In genomic region chr18:57372444-57372843, GRCh38 we compare ENCODE assay signal across 1 cellular context.
TF ChIP-seq lines count a peak whose summit lies in the region.

No MANE protein-coding gene starts in this region.

TF ChIP-seq in K562, 482 proteins besides CTCF, POLR2A, EP300 and RAD21:
- TF ChIP-seq, protein P1, sequence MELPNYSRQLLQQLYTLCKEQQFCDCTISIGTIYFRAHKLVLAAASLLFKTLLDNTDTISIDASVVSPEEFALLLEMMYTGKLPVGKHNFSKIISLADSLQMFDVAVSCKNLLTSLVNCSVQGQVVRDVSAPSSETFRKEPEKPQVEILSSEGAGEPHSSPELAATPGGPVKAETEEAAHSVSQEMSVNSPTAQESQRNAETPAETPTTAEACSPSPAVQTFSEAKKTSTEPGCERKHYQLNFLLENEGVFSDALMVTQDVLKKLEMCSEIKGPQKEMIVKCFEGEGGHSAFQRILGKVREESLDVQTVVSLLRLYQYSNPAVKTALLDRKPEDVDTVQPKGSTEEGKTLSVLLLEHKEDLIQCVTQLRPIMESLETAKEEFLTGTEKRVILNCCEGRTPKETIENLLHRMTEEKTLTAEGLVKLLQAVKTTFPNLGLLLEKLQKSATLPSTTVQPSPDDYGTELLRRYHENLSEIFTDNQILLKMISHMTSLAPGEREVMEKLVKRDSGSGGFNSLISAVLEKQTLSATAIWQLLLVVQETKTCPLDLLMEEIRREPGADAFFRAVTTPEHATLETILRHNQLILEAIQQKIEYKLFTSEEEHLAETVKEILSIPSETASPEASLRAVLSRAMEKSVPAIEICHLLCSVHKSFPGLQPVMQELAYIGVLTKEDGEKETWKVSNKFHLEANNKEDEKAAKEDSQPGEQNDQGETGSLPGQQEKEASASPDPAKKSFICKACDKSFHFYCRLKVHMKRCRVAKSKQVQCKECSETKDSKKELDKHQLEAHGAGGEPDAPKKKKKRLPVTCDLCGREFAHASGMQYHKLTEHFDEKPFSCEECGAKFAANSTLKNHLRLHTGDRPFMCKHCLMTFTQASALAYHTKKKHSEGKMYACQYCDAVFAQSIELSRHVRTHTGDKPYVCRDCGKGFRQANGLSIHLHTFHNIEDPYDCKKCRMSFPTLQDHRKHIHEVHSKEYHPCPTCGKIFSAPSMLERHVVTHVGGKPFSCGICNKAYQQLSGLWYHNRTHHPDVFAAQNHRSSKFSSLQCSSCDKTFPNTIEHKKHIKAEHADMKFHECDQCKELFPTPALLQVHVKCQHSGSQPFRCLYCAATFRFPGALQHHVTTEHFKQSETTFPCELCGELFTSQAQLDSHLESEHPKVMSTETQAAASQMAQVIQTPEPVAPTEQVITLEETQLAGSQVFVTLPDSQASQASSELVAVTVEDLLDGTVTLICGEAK (IDR thresholded peaks at IDR 0.05): peak; percentile 94
- TF ChIP-seq, protein P1 (CRISPR knock-in tag; IDR thresholded peaks at IDR 0.05): peak; percentile 56; the same call in 1 of the 2 replicates
- TF ChIP-seq ETV6 (IDR thresholded peaks at IDR 0.05; ENCODE audit: borderline replicate concordance in 1 of 2, low read depth in 2 of 2, low read length in 1 of 2) (no peak), ETV6 (CRISPR knock-in tag; IDR thresholded peaks at IDR 0.05; ENCODE audit: borderline replicate concordance) (no peak)
